8 cellular contexts compared by ENCODE assay signal in the genomic region with DNA sequence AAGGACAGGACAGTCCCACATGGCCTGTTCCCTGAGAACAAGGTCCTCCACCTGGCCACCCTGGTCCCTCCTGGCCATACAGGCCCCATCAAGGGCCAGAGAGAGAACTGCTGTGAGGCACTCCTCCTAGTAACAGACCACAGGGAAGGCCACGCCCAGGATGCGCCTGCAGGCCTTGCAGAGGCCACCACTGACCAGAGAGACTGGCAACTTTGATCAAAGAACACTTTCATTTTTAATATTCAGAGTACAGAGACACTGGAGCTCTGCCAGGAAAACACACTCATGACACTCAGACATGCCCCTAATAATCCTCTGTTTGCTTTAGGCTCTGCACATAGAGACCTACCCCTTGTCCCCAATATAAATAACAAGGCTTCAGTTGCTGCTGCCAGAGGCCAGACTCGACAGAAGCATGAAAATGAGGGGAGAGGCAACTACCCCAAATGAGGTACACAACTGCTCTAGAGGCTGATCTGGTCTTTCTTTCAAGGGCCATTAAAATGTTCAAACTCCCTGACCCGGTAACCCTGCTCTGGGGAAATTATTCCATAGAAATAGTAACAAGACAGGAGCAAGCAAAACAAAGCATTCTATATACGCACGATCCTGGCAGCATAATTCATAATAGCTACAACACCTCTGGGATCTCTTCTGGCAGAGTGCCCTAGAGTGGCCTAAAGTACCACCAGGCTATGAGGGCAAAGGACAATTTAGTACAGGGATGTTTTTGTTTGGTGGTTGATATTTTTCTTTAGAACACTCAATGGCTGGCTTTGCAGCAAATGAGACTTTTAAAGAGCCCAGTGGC. TPM values are rescaled to one million over a fixed set of nuclear protein-coding genes. Genes with fewer than 3 reads are reported as not detected.
DNase-seq lines count a peak whose midpoint lies in the region; ATAC-seq, FAIRE-seq and TF ChIP-seq lines count a peak whose summit lies in the region.

No MANE protein-coding gene starts in this region.

- intact Hi-C loops in natural killer cell (cut with micrococcal nuclease) = loop anchor here (2.0 kb wide), 1 partner anchor 23 kb away; no protein-coding TSS in a partner anchor

- TF ChIP-seq POLR2A in GM12891 (IDR thresholded peaks at IDR 0.05; ENCODE audit: low read depth, low read length) = no peak

- TF ChIP-seq CTCF in endodermal cell (conservative IDR thresholded peaks at IDR 0.05) (no peak), natural killer cell (IDR thresholded peaks at IDR 0.05) (no peak)

- peaks cover 11% of the 10 kb centered on the region for H3K4me1 ChIP-seq in endodermal cell (ENCODE audit: control insufficient read depth, insufficient read depth, low read length)

- H3K27ac ChIP-seq in endodermal cell (ENCODE audit: low read depth, low read length) = peak overlapping the region; percentile 21

- H3K9ac ChIP-seq in endodermal cell (ENCODE audit: extremely low read depth, low read length, poor library complexity, severe bottlenecking) = no peak overlapping the region

- no peaks in the 10 kb centered on the region for H3K9me3 ChIP-seq in endodermal cell (ENCODE audit: control insufficient read depth, low read length)

- H3K27ac Mint-ChIP-seq in endodermal cell = peak overlapping the region; percentile 58
- peak overlapping the region; percentile 88 to 95 for H3K27ac Mint-ChIP-seq in natural killer cell

- H3K27me3 ChIP-seq in endodermal cell (ENCODE audit: control insufficient read depth, insufficient read depth, low read length, poor library complexity, severe bottlenecking) = no peaks in the 10 kb centered on the region

- H3K4me3 ChIP-seq in endodermal cell (ENCODE audit: low read length) = no peak overlapping the region

- DNase-seq in GM12891 (ENCODE audit: insufficient read length, low spot score) (no peak), RCC 7860 (ENCODE audit: low spot score) (peak; percentile 22), endodermal cell (no peak), natural killer cell (no peak), glomerular visceral epithelial cell (ENCODE audit: extremely low spot score) (no peak), DMS 273 treated with DMSO at 0.1 percent for 48 hours (lab: John Stamatoyannopoulos, UW) (no peak)
- DNase-seq in stimulated activated CD4-positive, alpha-beta T cell treated with anti-CD3 and anti-CD28 coated beads, Interleukin-15, amount 100 ng/mL, for 24 hours = no peak

- peak; percentile 18 to 64 (median 42) for ATAC-seq in natural killer cell
- no peak for ATAC-seq in GM18520 (IDR thresholded peaks at IDR 0.05; ENCODE audit: unreplicated experiment)

- WGBS in endodermal cell (ENCODE audit: insufficient coverage in 1 of 2, insufficient read length in 1 of 2), 2 experiments = 88 to 90% methylated on average over 4 to 6 of the region's 6 CpGs

- peaks cover 20% of the 10 kb centered on the region for H3K4me1 Mint-ChIP-seq in endodermal cell
- peaks cover 62 to 66% of the 10 kb centered on the region in 2 donors for H3K4me1 Mint-ChIP-seq in natural killer cell

- peak; percentile 74 for FAIRE-seq in GM12891 (lab: Jason Lieb, UNC)
- FAIRE-seq in RCC 7860 (lab: Jason Lieb, UNC) = no peak

- H3K9me3 Mint-ChIP-seq in endodermal cell = no peaks in the 10 kb centered on the region
- H3K9me3 Mint-ChIP-seq in natural killer cell = peaks cover 4 to 7% of the 10 kb centered on the region in 2 donors

- no peak overlapping the region for H3K4me3 Mint-ChIP-seq in endodermal cell
- peak overlapping the region; percentile 82 for H3K4me3 Mint-ChIP-seq in natural killer cell

- peaks cover 22% of the 10 kb centered on the region for H3K36me3 Mint-ChIP-seq in endodermal cell (ENCODE audit: low read depth)
- peaks cover 20% of the 10 kb centered on the region for H3K36me3 Mint-ChIP-seq in natural killer cell

- peaks cover 48% of the 10 kb centered on the region for H3K36me3 ChIP-seq in endodermal cell (ENCODE audit: control insufficient read depth, insufficient read depth, low read length)

- H3K27me3 Mint-ChIP-seq in endodermal cell (ENCODE audit: insufficient read depth) (no peaks in the 10 kb centered on the region), natural killer cell (ENCODE audit: low read depth in 2 of 2) (no peaks in the 10 kb centered on the region)

TF ChIP-seq in GM12891, 5 proteins besides CTCF, POLR2A, EP300 and RAD21:
- TF ChIP-seq POU2F2 (IDR thresholded peaks at IDR 0.05; ENCODE audit: low read depth, low read length) (no peak), TAF1 (IDR thresholded peaks at IDR 0.05; ENCODE audit: low read depth, low read length) (no peak), POLR2AphosphoS5 (IDR thresholded peaks at IDR 0.05; ENCODE audit: low read depth, low read length) (no peak), SPI1 (IDR thresholded peaks at IDR 0.05; ENCODE audit: low read depth, low read length) (no peak), PAX5 (IDR thresholded peaks at IDR 0.05; ENCODE audit: insufficient read depth, low read length, severe bottlenecking) (no peak)

RNA-seq across cellular contexts. Expression of a gene that starts 44.7 kb away (rescaled TPM):
- polyA plus RNA-seq in GM12891 (2012; ENCODE audit: low read depth, missing spikeins) = 55.8 TPM
- total RNA-seq in endodermal cell (10 to 100 TPM; 46.7 to 47.8 TPM), natural killer cell (100 to 1,000 TPM; 104 to 114 (median 111) TPM)
- polyA plus RNA-seq in endodermal cell (2013, experiment 1 of 2) = 44.4 TPM
- 41.1 TPM for polyA plus RNA-seq in endodermal cell (2013, experiment 2 of 2)

RNA-seq across cellular contexts. Expression of a gene that starts 47.6 kb away (rescaled TPM):
- polyA plus RNA-seq in GM12891 (2012; ENCODE audit: low read depth, missing spikeins) = 53.4 TPM
- total RNA-seq in endodermal cell (10 to 100 TPM; 59.2 to 64.0 TPM), natural killer cell (100 to 1,000 TPM; 453 to 536 (median 532) TPM)
- polyA plus RNA-seq in endodermal cell (2013, experiment 1 of 2) = 22.9 TPM
- 17.8 TPM for polyA plus RNA-seq in endodermal cell (2013, experiment 2 of 2)

RNA-seq across cellular contexts. Expression of a gene that starts 54.3 kb away (rescaled TPM):
- 0.06 TPM for polyA plus RNA-seq in GM12891 (2012; ENCODE audit: low read depth, missing spikeins)
- total RNA-seq in endodermal cell (1 to 10 TPM in 1 of 2 donors, under 1 TPM in 1; 0.69 to 4.8 TPM), natural killer cell (not detected)
- polyA plus RNA-seq in endodermal cell (2013, experiment 1 of 2) = 5.2 TPM
- 4.3 TPM for polyA plus RNA-seq in endodermal cell (2013, experiment 2 of 2)

Comparison
In these comparisons a context has a peak if more than half of its experiments do, and no peak if none do; other contexts are left out.
1. RNA of a gene that starts 47.6 kb away (total RNA-seq): 453 to 536 TPM in natural killer cell; 59.2 to 64.0 TPM in endodermal cell; every median in the first group is over 4 times any median in the second.